8 cellular contexts compared by ENCODE assay signal in the genomic region with DNA sequence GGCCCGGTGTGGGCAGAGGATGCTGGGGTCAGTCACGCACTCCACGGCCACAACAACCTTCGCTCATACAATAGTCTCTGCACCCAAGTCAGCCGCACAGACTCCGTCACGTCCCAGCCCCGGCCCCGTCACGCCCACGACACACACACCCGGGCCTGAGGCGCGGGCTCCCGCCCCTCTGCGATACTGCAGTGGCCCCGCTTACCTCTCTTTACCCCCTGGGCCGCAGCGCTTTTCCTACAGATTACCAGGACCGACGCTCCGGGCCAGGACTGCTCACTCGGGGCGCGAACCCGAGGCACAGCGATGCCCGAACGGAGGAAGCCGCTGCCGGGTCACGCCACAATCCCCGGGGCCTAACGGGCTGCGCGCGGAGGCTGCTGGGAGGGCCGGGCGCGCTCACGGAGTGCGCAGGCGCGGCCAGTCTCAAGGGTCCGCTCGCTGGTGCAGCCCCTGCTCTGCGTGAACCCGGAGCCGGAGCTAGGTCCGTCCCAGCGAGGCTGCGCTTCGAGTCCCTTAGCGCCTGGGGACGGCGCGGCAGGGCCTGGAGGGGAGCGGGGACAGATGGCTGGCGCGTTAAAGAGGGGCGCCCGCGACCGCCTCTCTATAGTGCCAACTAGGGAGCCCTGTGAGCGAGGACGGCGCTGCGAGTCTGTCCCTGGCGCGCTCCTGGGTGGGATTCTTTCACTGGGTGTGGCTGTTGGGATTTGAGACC. TPM values are rescaled to one million over a fixed set of nuclear protein-coding genes. Genes with fewer than 3 reads are reported as not detected.
DNase-seq lines count a peak whose midpoint lies in the region; ATAC-seq and TF ChIP-seq lines count a peak whose summit lies in the region.

TSS of gene ZFP82 (minus strand) at position 358 of the 715 bp plus-strand sequence. CDS start 8,855 bp downstream, outside the sequence.

- H3K27me3 ChIP-seq in BJ (ENCODE audit: control insufficient read depth, insufficient read depth, low read length) (no peaks in the 10 kb centered on the region), HUES6 (ENCODE audit: control insufficient read depth, insufficient read depth, low read length) (peaks cover 24% of the 10 kb centered on the region; the same call in 1 of the 2 replicates), gastroesophageal sphincter (peaks cover 5% of the 10 kb centered on the region)

- TF ChIP-seq CTCF in BJ (IDR thresholded peaks at IDR 0.05; ENCODE audit: insufficient read depth, low read depth, low read length) (no peak), gastroesophageal sphincter (IDR thresholded peaks at IDR 0.05) (peak in 1 of 4 experiments; percentile 36)

- POLR2A ChIA-PET in BJ (lab: Charles Lee), result no interaction called here

- H3K36me3 ChIP-seq in BJ (ENCODE audit: control insufficient read depth, insufficient read depth, low read length) (no peaks in the 10 kb centered on the region), HUES6 (ENCODE audit: control insufficient read depth, insufficient read depth, low read length) (no peaks in the 10 kb centered on the region), gastroesophageal sphincter (peaks cover 0 to 5% of the 10 kb centered on the region in 2 donors)

- H3K9me3 ChIP-seq in HUES6 (ENCODE audit: control insufficient read depth, insufficient read depth, low read depth, low read length) (peaks cover 7% of the 10 kb centered on the region; the same call in 1 of the 2 replicates), gastroesophageal sphincter (no peaks in the 10 kb centered on the region)

- ATAC-seq in GM19397 (IDR thresholded peaks at IDR 0.05; ENCODE audit: unreplicated experiment) (peak; percentile 95), gastroesophageal sphincter (peak; percentile 94)

- WGBS in gastroesophageal sphincter (ENCODE audit: low coverage in 1 of 2), 2 donors, result 0% methylated on average over 1 to 10 of the region's 70 CpGs

- H3K27ac ChIP-seq in HUES6 (ENCODE audit: low read depth, low read length), result 0 out of 2 replicates have a peak within 1 kb of the TSS, but pooled peaks have one; percentile 26
- peak within 1 kb of the TSS; percentile 83 to 91 (median 88) for H3K27ac ChIP-seq in gastroesophageal sphincter
- peak within 1 kb of the TSS; percentile 84 for H3K27ac ChIP-seq in substantia nigra (ENCODE audit: low read depth, low read length, poor library complexity, severe bottlenecking)

- TF ChIP-seq EP300 in gastroesophageal sphincter (IDR thresholded peaks at IDR 0.05), result no peak

- DNase-seq in BJ (ENCODE audit: low read depth) (no peak), RPMI8226 (peak; percentile 81), nucleus accumbens (lab: John Stamatoyannopoulos, UW) (peak in 53 of 56 donors; percentile 20 to 87 (median 71)), substantia nigra (lab: John Stamatoyannopoulos, UW) (peak in 48 of 49 donors; percentile 30 to 86 (median 70))
- DNase-seq in activated naive CD4-positive, alpha-beta T cell (lab: John Stamatoyannopoulos, UW), result peak; percentile 37 to 66 (median 41)

- H3K4me1 ChIP-seq in HUES6 (ENCODE audit: control insufficient read depth, insufficient read depth, low read length) (no peaks in the 10 kb centered on the region), gastroesophageal sphincter (peaks cover 0 to 36% (median 7%) of the 10 kb centered on the region in 3 donors)

- H3K4me3 ChIP-seq in BJ (ENCODE audit: low read depth, low read length) (peak within 1 kb of the TSS; percentile 78), HUES6 (ENCODE audit: low read depth, low read length) (peak within 1 kb of the TSS; percentile 82), gastroesophageal sphincter (peak within 1 kb of the TSS; percentile 72 to 73)

- TF ChIP-seq POLR2A in gastroesophageal sphincter (IDR thresholded peaks at IDR 0.05), result peak; percentile 63 to 64

- peak within 1 kb of the TSS; percentile 50 for H3K9ac ChIP-seq in HUES6 (ENCODE audit: low read length)

- CTCF ChIA-PET in BJ (lab: Yijun Ruan, JAX), result interaction anchor here (0.6 kb wide), 1 partner anchor 233 kb away, joined by 3 read pairs; no protein-coding TSS in a partner anchor

RNA-seq across cellular contexts. Expression of gene ZFP82, which starts in this region (rescaled TPM):
- 1.8 and 3.8 TPM in 2 replicates for polyA plus RNA-seq in BJ (2011; rRNA removed)
- polyA minus RNA-seq in BJ (2011; rRNA and poly(A)+ RNA removed), result 3.1 and 4.3 TPM in 2 replicates
- total RNA-seq in gastroesophageal sphincter, result 1 to 10 TPM; 5.9 to 8.0 (median 7.2) TPM

Comparison
In these comparisons a context has a peak if more than half of its experiments do, and no peak if none do; other contexts are left out.
1. H3K27ac ChIP-seq: peak in every context shown above with its lines; median percentile 88 in gastroesophageal sphincter; 84 in substantia nigra; 26 in HUES6.